22 cellular contexts compared by ENCODE assay signal in the genomic region with DNA sequence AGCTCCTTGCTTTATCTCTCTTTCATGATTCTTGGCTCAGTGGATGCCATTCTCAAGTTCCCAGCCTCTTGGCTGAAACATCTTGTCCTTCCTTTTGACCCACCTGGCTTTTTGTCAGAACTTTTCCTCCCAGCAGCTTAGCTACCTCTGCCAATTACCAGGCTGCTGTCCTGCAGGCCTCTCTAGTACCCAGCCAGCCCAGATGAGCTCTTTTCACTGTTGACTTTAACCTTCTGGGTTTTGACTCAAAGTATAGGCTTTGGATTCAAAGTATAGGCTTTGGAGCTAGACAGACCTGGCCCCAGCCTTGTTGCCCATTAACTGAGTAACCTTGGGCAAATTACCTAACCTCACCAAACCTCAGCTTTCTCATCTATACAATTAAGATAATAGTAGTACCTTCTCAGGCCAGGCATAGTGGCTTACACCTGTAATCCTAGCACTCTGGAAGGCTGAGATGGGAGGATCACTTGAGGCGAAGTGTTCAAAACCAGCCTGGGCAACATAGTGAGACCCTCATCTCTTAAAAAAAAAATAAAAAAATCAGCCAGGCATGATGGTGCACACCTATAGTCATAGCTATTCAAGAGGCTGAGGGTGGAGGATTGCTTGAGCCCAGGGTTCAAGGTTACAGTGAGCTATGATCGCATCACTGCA. TPM values are rescaled to one million over a fixed set of nuclear protein-coding genes. Genes with fewer than 3 reads are reported as not detected.
DNase-seq lines count a peak whose midpoint lies in the region; ATAC-seq, FAIRE-seq and TF ChIP-seq lines count a peak whose summit lies in the region.
"Had no signal": no experiment of that assay in that cellular context is flagged by ENCODE, and none has a peak within 500 bp of the region (broad histone marks: within the 10 kb centered on the region; RNA-seq: fewer than 3 reads in every experiment).

No MANE protein-coding gene starts in this region.

- H3K18ac ChIP-seq in mesenchymal stem cell (ENCODE audit: low read depth in 1 of 2, low read length in 2 of 2): no peak overlapping the region

- H3K4me1 ChIP-seq in heart right ventricle (peaks cover 0 to 9% (median 0%) of the 10 kb centered on the region in 9 donors), gastrocnemius medialis (peaks cover 37 to 38% of the 10 kb centered on the region in 2 donors), mesenchymal stem cell (ENCODE audit: control insufficient read depth, insufficient read depth, low read depth, low read length) (no peaks in the 10 kb centered on the region)
- H3K4me1 ChIP-seq: Peyer's patch had no signal

- no peak overlapping the region for H3K9ac ChIP-seq in mesenchymal stem cell (ENCODE audit: low read length)

- DNase-seq in NCI-H2227 (lab: John Stamatoyannopoulos, UW; ENCODE audit: unreplicated experiment): peak; percentile 22
- DNase-seq in NCI-H2227 treated with DMSO at 0.1 percent for 48 hours (lab: John Stamatoyannopoulos, UW): no peak
- DNase-seq in bronchial epithelial cell (ENCODE audit: low read depth): no peak
- DNase-seq in heart right ventricle: no peak
- peak; percentile 71 to 82 for DNase-seq in gastrocnemius medialis
- DNase-seq in mesenchymal stem cell: no peak
- DNase-seq in retina: no peak
- DNase-seq: 8988T; activated CD4-positive, CD25-positive, alpha-beta regulatory T cell; activated CD8-positive, alpha-beta memory T cell treated with anti-CD3 and anti-CD28 coated beads, Interleukin-2, amount 50 U/mL, for 4 hours; activated naive CD4-positive, alpha-beta T cell treated with anti-CD3 and anti-CD28 coated beads, Interleukin-2, amount 50 U/mL, for 16 hours; amniotic stem cell; CD4-positive, alpha-beta T cell; EL; mammary epithelial cell; NCI-H146; NCI-H2107; Peyer's patch; posterior cingulate gyrus; stimulated activated naive CD4-positive, alpha-beta T cell treated with Interleukin-2 at 50 U/mL for 16 hours had no signal

- H2BK15ac ChIP-seq in mesenchymal stem cell (ENCODE audit: low read depth, poor library complexity, severe bottlenecking): no peak overlapping the region

- no peak overlapping the region for H2BK12ac ChIP-seq in mesenchymal stem cell (ENCODE audit: low read length in 2 of 2)

- no peak overlapping the region for H2AK5ac ChIP-seq in mesenchymal stem cell (ENCODE audit: low read length, severe bottlenecking)

- no peak overlapping the region for H4K8ac ChIP-seq in mesenchymal stem cell (ENCODE audit: low read length)

- H3K4me3 ChIP-seq in bronchial epithelial cell (ENCODE audit: low read depth, low read length) (no peak overlapping the region), heart right ventricle (no peak overlapping the region), gastrocnemius medialis (no peak overlapping the region), mesenchymal stem cell (ENCODE audit: insufficient read depth in 1 of 2, low read depth in 1 of 2, low read length in 2 of 2) (no peak overlapping the region)
- H3K4me3 ChIP-seq: Peyer's patch had no signal

- H3K14ac ChIP-seq in mesenchymal stem cell (ENCODE audit: low read length in 2 of 2): no peak overlapping the region

- no peak for TF ChIP-seq POLR2A in gastrocnemius medialis (IDR thresholded peaks at IDR 0.05)

- H2AFZ ChIP-seq in mesenchymal stem cell (ENCODE audit: low read depth, low read length): no peak overlapping the region

- H3K27me3 ChIP-seq in bronchial epithelial cell (ENCODE audit: control insufficient read depth, insufficient read depth, low read length) (no peaks in the 10 kb centered on the region), heart right ventricle (no peaks in the 10 kb centered on the region), gastrocnemius medialis (no peaks in the 10 kb centered on the region), mesenchymal stem cell (ENCODE audit: control insufficient read depth in 1 of 2, insufficient read depth in 1 of 2, low read length in 2 of 2) (no peaks in the 10 kb centered on the region)
- H3K27me3 ChIP-seq: Peyer's patch had no signal

- WGBS in heart right ventricle, 2 donors: 99% methylated on average over 2 of the region's 2 CpGs
- WGBS in mesenchymal stem cell: 100% methylated on average over 1 of the region's 2 CpGs

- no peak overlapping the region for H2BK120ac ChIP-seq in mesenchymal stem cell (ENCODE audit: low read depth, low read length)

- H4K91ac ChIP-seq in mesenchymal stem cell (ENCODE audit: low read length): no peak overlapping the region

- H3K23ac ChIP-seq in mesenchymal stem cell (ENCODE audit: low read length in 2 of 2): no peak overlapping the region

- FAIRE-seq in bronchial epithelial cell (lab: Jason Lieb, UNC): peak; percentile 23
- FAIRE-seq: GM12891 had no signal

- H3K4ac ChIP-seq in mesenchymal stem cell (ENCODE audit: low read depth in 1 of 2, low read length in 2 of 2): no peak overlapping the region

- H3K9me3 ChIP-seq in heart right ventricle: no peaks in the 10 kb centered on the region
- no peaks in the 10 kb centered on the region for H3K9me3 ChIP-seq in gastrocnemius medialis
- no peaks in the 10 kb centered on the region for H3K9me3 ChIP-seq in mesenchymal stem cell (ENCODE audit: control insufficient read depth, low read length)
- H3K9me3 ChIP-seq: Peyer's patch had no signal

- H3K79me1 ChIP-seq in mesenchymal stem cell (replicated peaks; ENCODE audit: low read length, poor library complexity, severe bottlenecking): peaks cover 10% of the 10 kb centered on the region

- no peak overlapping the region for H2BK5ac ChIP-seq in mesenchymal stem cell (ENCODE audit: low read depth, low read length, poor library complexity, severe bottlenecking)

- no peak overlapping the region for H3K4me2 ChIP-seq in mesenchymal stem cell (ENCODE audit: low read length, poor library complexity, severe bottlenecking)

- H3K27ac ChIP-seq in heart right ventricle: peak overlapping the region in 1 of 10 donors; percentile 30
- peak overlapping the region; percentile 66 to 83 (median 71) for H3K27ac ChIP-seq in gastrocnemius medialis
- no peak overlapping the region for H3K27ac ChIP-seq in mesenchymal stem cell (ENCODE audit: low read length, poor library complexity, severe bottlenecking)
- H3K27ac ChIP-seq: Peyer's patch had no signal

- intact Hi-C loops in heart right ventricle (cut with DNase I): no loop called here
- intact Hi-C loops in gastrocnemius medialis (cut with DNase I; ENCODE audit: low total_unique reads): loop anchor here (1.0 to 5.0 kb wide), 2 partner anchors 26 to 39 kb away; a partner anchor contains a TSS

- in situ Hi-C loops in gastrocnemius medialis (cut with MboI; ENCODE audit: low sequenced_read_pairs in 4 of 4): no loop called here

- H3K36me3 ChIP-seq in bronchial epithelial cell (ENCODE audit: control insufficient read depth, insufficient read depth, low read length): no peaks in the 10 kb centered on the region
- H3K36me3 ChIP-seq in heart right ventricle: no peaks in the 10 kb centered on the region
- H3K36me3 ChIP-seq in gastrocnemius medialis: no peaks in the 10 kb centered on the region
- no peaks in the 10 kb centered on the region for H3K36me3 ChIP-seq in mesenchymal stem cell (ENCODE audit: control insufficient read depth in 1 of 2, insufficient read depth in 2 of 2, low read depth in 1 of 2, low read length in 2 of 2)
- H3K36me3 ChIP-seq: Peyer's patch had no signal

- no peak for TF ChIP-seq CTCF in bronchial epithelial cell (IDR thresholded peaks at IDR 0.05; ENCODE audit: insufficient read depth, low read length, severe bottlenecking)
- TF ChIP-seq CTCF in heart right ventricle (IDR thresholded peaks at IDR 0.05): no peak
- TF ChIP-seq CTCF in gastrocnemius medialis (IDR thresholded peaks at IDR 0.05 in 4 of 5, conservative IDR thresholded peaks at IDR 0.05 in 1 of 5): no peak

- ATAC-seq in heart right ventricle (peak in 7 of 8 donors; percentile 33 to 87 (median 72)), gastrocnemius medialis (peak; percentile 100), HG03571 (IDR thresholded peaks at IDR 0.05; ENCODE audit: unreplicated experiment) (no peak)

RNA-seq across cellular contexts. Expression of a gene that starts 6.7 kb away (rescaled TPM):
- total RNA-seq in bronchial epithelial cell (0.13 and 0.26 TPM in 2 replicates), heart right ventricle (under 1 TPM in 4 of 10 donors, not detected in 6; 0.16 to 0.60 (median 0.30) TPM), gastrocnemius medialis (not detected)
- under 1 TPM in 1 of 2 donors, not detected in 1; 0.03 TPM for polyA plus RNA-seq in heart right ventricle
- polyA plus RNA-seq in mesenchymal stem cell (2013, experiment 1 of 2): 0.21 TPM
- polyA plus RNA-seq in mesenchymal stem cell (2013, experiment 2 of 2): 0.30 TPM
- total RNA-seq: CD4-positive, alpha-beta T cell had no signal

RNA-seq across cellular contexts. Expression of a gene that starts 39.4 kb away (rescaled TPM):
- total RNA-seq in bronchial epithelial cell (37.1 and 38.7 TPM in 2 replicates), heart right ventricle (10 to 100 TPM; 11.9 to 32.2 (median 20.1) TPM), gastrocnemius medialis (10 to 100 TPM; 23.3 to 62.6 (median 40.1) TPM)
- 10 to 100 TPM; 12.1 to 20.4 TPM for polyA plus RNA-seq in heart right ventricle
- polyA plus RNA-seq in mesenchymal stem cell (2013, experiment 1 of 2): 84.0 TPM
- 85.5 TPM for polyA plus RNA-seq in mesenchymal stem cell (2013, experiment 2 of 2)

Comparison
In these comparisons a context has a peak if more than half of its experiments do, and no peak if none do; other contexts are left out.
1. DNase-seq: peak in NCI-H2227 (single experiment) and gastrocnemius medialis (2 of 2); none in NCI-H2227 treated with DMSO at 0.1 percent for 48 hours (single experiment), bronchial epithelial cell (single experiment), heart right ventricle (0 of 2), mesenchymal stem cell (single experiment) and retina (single experiment).